ENCODE assay signal across 17 cellular contexts in the genomic region with DNA sequence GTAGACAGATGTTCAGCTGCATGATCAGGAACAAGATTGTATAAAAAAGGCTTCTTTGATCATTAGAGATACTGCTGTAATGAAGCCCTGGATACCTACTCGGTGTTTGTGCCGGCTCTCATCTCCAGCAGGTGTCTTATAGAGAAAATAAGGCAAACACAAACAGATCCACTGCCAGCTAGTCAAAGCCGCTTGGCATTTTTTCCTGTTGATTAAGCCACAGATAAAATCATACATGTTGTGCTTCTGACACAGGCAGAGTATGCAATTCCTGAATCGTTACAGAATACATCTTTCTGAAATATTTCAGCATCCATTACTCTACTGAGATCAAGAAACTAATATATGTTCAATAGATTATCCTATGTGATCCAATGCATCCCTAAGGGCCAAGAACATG.
"Had no signal": no experiment of that assay in that cellular context is flagged by ENCODE, and none has a peak within 500 bp of the region (broad histone marks: within the 10 kb centered on the region; RNA-seq: fewer than 3 reads in every experiment).

No MANE protein-coding gene starts in this region.

- DNase-seq: activated CD4-positive, alpha-beta T cell treated with anti-CD3 and anti-CD28 coated beads, Interleukin-2, amount 50 U/mL, for 1 hour; activated CD4-positive, CD25-positive, alpha-beta regulatory T cell treated with anti-CD3 and anti-CD28 coated beads, Interleukin-2, amount 50 U/mL, for 72 hours; activated CD8-positive, alpha-beta memory T cell treated with anti-CD3 and anti-CD28 coated beads, Interleukin-2, amount 50 U/mL, for 48 hours; activated effector memory CD4-positive, alpha-beta T cell treated with anti-CD3 and anti-CD28 coated beads, Interleukin-2, amount 50 U/mL, for 16 hours; activated naive CD4-positive, alpha-beta T cell treated with anti-CD3 and anti-CD28 coated beads, Interleukin-2, amount 50 U/mL, for 16 hours; activated T-cell treated with anti-CD3 and anti-CD28 coated beads, Interleukin-2, amount 50 U/mL, for 48 hours; aorta; effector CD8-positive, alpha-beta T cell; heart right ventricle; left lung; midbrain; retina; spleen; stimulated activated CD4-positive, alpha-beta T cell treated with anti-CD3 and anti-CD28 coated beads, Interleukin-4, amount 100 ng/mL, for 4 hours; testis; upper lobe of right lung had no signal

- H3K27me3 ChIP-seq: gastroesophageal sphincter, heart right ventricle, left lung, spleen, testis, upper lobe of right lung had no signal

- H3K36me3 ChIP-seq: gastroesophageal sphincter, heart right ventricle, left lung, spleen, upper lobe of right lung had no signal

- H3K4me3 ChIP-seq: gastroesophageal sphincter, heart right ventricle, left lung, spleen, testis, upper lobe of right lung had no signal

- H3K27ac ChIP-seq: gastroesophageal sphincter, heart right ventricle, left lung, spleen, testis, upper lobe of right lung had no signal
